Comparison of ENCODE assay signal across 1 cellular context in the genomic region with DNA sequence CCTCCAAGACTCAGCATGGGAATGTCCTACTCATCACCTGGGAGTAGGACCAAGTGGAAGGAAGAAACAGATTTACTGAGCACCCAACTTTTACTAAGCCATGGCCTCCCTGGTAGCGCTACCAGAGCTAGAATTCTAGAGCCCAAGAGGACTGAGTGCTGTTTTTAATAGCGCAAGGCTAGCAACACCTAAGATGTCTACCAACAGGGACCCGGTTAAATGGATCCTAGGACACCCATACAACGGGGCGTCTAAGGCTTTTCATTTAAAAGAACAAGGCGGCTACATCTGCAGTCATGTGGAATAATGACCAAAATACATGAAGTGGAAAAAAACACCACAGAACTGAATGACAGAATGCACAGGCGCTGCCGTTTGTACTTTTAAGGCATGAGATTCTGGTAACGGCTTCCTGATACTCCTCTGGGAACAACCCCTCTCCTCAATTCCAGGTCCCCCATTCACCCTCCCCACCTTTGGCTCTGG.
TF ChIP-seq lines count a peak whose summit lies in the region.

No MANE protein-coding gene starts in this region.

TF ChIP-seq in GM23338, 12 proteins besides CTCF, POLR2A, EP300 and RAD21 (continued from another document):
- TF ChIP-seq, protein P1, sequence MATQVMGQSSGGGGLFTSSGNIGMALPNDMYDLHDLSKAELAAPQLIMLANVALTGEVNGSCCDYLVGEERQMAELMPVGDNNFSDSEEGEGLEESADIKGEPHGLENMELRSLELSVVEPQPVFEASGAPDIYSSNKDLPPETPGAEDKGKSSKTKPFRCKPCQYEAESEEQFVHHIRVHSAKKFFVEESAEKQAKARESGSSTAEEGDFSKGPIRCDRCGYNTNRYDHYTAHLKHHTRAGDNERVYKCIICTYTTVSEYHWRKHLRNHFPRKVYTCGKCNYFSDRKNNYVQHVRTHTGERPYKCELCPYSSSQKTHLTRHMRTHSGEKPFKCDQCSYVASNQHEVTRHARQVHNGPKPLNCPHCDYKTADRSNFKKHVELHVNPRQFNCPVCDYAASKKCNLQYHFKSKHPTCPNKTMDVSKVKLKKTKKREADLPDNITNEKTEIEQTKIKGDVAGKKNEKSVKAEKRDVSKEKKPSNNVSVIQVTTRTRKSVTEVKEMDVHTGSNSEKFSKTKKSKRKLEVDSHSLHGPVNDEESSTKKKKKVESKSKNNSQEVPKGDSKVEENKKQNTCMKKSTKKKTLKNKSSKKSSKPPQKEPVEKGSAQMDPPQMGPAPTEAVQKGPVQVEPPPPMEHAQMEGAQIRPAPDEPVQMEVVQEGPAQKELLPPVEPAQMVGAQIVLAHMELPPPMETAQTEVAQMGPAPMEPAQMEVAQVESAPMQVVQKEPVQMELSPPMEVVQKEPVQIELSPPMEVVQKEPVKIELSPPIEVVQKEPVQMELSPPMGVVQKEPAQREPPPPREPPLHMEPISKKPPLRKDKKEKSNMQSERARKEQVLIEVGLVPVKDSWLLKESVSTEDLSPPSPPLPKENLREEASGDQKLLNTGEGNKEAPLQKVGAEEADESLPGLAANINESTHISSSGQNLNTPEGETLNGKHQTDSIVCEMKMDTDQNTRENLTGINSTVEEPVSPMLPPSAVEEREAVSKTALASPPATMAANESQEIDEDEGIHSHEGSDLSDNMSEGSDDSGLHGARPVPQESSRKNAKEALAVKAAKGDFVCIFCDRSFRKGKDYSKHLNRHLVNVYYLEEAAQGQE (IDR thresholded peaks at IDR 0.05; ENCODE audit: unreplicated experiment), result no peak
- TF ChIP-seq EZH2phosphoT487 (IDR thresholded peaks at IDR 0.05; ENCODE audit: unreplicated experiment), result no peak
- TF ChIP-seq, protein P2, sequence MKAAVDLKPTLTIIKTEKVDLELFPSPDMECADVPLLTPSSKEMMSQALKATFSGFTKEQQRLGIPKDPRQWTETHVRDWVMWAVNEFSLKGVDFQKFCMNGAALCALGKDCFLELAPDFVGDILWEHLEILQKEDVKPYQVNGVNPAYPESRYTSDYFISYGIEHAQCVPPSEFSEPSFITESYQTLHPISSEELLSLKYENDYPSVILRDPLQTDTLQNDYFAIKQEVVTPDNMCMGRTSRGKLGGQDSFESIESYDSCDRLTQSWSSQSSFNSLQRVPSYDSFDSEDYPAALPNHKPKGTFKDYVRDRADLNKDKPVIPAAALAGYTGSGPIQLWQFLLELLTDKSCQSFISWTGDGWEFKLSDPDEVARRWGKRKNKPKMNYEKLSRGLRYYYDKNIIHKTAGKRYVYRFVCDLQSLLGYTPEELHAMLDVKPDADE (IDR thresholded peaks at IDR 0.05), result no peak
- no peak for TF ChIP-seq EZH2 (IDR thresholded peaks at IDR 0.05; ENCODE audit: low read depth, unreplicated experiment)
- no peak for TF ChIP-seq CREB1 (CRISPR knock-in tag; IDR thresholded peaks at IDR 0.05; ENCODE audit: low read depth)
- no peak for TF ChIP-seq NANOG (IDR thresholded peaks at IDR 0.05; ENCODE audit: borderline replicate concordance)
- TF ChIP-seq ZNF462 (CRISPR knock-in tag; IDR thresholded peaks at IDR 0.05), result no peak
- no peak for TF ChIP-seq ZNF114 (CRISPR knock-in tag; IDR thresholded peaks at IDR 0.05)
- no peak for TF ChIP-seq JUNB (IDR thresholded peaks at IDR 0.05; ENCODE audit: unreplicated experiment)
- TF ChIP-seq ZNF331 (CRISPR knock-in tag; IDR thresholded peaks at IDR 0.05; ENCODE audit: low read depth), result no peak
